In the genomic region with DNA sequence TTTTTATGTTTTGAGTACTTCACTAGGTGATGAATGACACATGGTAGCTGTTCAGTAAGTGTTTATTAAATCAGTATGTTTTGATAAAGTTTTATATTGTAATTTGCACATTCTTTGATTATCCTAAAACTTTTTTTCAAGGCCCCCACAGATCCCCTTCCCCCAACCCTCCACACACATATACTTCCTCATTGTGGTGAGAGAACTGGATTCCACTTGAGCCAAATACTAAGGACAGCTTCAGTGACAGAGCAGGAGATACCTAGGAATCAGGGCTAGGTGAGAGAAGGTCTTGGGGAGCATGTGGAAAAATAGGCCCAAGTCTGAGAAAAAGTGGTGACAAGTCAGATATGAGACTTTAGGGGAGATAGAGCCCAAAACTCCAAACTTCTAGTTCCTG, we compare ENCODE assay signal across 23 cellular contexts.
DNase-seq lines count a peak whose midpoint lies in the region; ATAC-seq and TF ChIP-seq lines count a peak whose summit lies in the region.
"Had no signal": no experiment of that assay in that cellular context is flagged by ENCODE, and none has a peak within 500 bp of the region (broad histone marks: within the 10 kb centered on the region; RNA-seq: fewer than 3 reads in every experiment).

No MANE protein-coding gene starts in this region.

- CTCF ChIA-PET in activated CD4-positive, alpha-beta memory T cell treated with anti-CD3 and anti-CD28 coated beads for 36 hours (lab: Charles Lee), result no interaction called here

- POLR2A ChIA-PET in activated CD4-positive, alpha-beta memory T cell treated with anti-CD3 and anti-CD28 coated beads for 36 hours (lab: Charles Lee), result no interaction called here

- H3K27ac ChIP-seq in VCaP, result peak overlapping the region; percentile 54; the same call in 1 of the 2 replicates
- H3K27ac ChIP-seq in mesodermal cell (ENCODE audit: low read depth, low read length, severe bottlenecking), result peak overlapping the region; percentile 72
- H3K27ac ChIP-seq in right atrium auricular region, result no peak overlapping the region
- H3K27ac ChIP-seq: KMS-11 had no signal

- H3K36me3 Mint-ChIP-seq in activated CD4-positive, alpha-beta memory T cell treated with anti-CD3 and anti-CD28 coated beads for 36 hours, result peaks cover 43% of the 10 kb centered on the region

- no peaks in the 10 kb centered on the region for H3K9me3 Mint-ChIP-seq in activated CD4-positive, alpha-beta memory T cell treated with anti-CD3 and anti-CD28 coated beads for 36 hours
- H3K9me3 Mint-ChIP-seq: type B pancreatic cell had no signal

- no peak overlapping the region for H3K27ac Mint-ChIP-seq in activated CD4-positive, alpha-beta memory T cell treated with anti-CD3 and anti-CD28 coated beads for 36 hours

- ATAC-seq in GM21360 (IDR thresholded peaks at IDR 0.05; ENCODE audit: unreplicated experiment), result no peak
- ATAC-seq: activated T-cell treated with anti-CD3 and anti-CD28 coated beads, Interleukin-2, amount 50 U/mL, for 4 hours had no signal

- no peak for TF ChIP-seq CTCF in VCaP (conservative IDR thresholded peaks at IDR 0.05)
- TF ChIP-seq CTCF in right atrium auricular region (IDR thresholded peaks at IDR 0.05), result no peak

- H3K9me3 ChIP-seq in mesodermal cell (ENCODE audit: control insufficient read depth, low read length) (no peaks in the 10 kb centered on the region), right atrium auricular region (no peaks in the 10 kb centered on the region)

- H3K4me1 ChIP-seq in mesodermal cell (ENCODE audit: control insufficient read depth, insufficient read depth, low read length, poor library complexity, severe bottlenecking) (peaks cover 11% of the 10 kb centered on the region), right atrium auricular region (no peaks in the 10 kb centered on the region)

- no peaks in the 10 kb centered on the region for H3K27me3 ChIP-seq in right atrium auricular region

- no peaks in the 10 kb centered on the region for H3K36me3 ChIP-seq in mesodermal cell (ENCODE audit: control insufficient read depth, insufficient read depth, low read length)
- peaks cover 24% of the 10 kb centered on the region for H3K36me3 ChIP-seq in right atrium auricular region

- peaks cover 2% of the 10 kb centered on the region for H3K4me1 Mint-ChIP-seq in activated CD4-positive, alpha-beta memory T cell treated with anti-CD3 and anti-CD28 coated beads for 36 hours (ENCODE audit: low read depth)
- H3K4me1 Mint-ChIP-seq: CD4-positive, alpha-beta memory T cell had no signal

- H3K4me3 Mint-ChIP-seq in activated CD4-positive, alpha-beta memory T cell treated with anti-CD3 and anti-CD28 coated beads for 36 hours, result no peak overlapping the region
- H3K4me3 Mint-ChIP-seq: activated T-cell treated with anti-CD3 and anti-CD28 coated beads, Interleukin-2, amount 50 U/mL, for 4 hours; CD4-positive, alpha-beta memory T cell; type B pancreatic cell had no signal

- no peaks in the 10 kb centered on the region for H3K27me3 Mint-ChIP-seq in activated CD4-positive, alpha-beta memory T cell treated with anti-CD3 and anti-CD28 coated beads for 36 hours
- H3K27me3 Mint-ChIP-seq: CD4-positive, alpha-beta memory T cell; type B pancreatic cell had no signal

- peak; percentile 23 for DNase-seq in NOMO-1 treated with DMSO at 0.1 percent for 48 hours (lab: John Stamatoyannopoulos, UW; ENCODE audit: unreplicated experiment)
- DNase-seq in NOMO-1 treated with dmso at 0.1 percent for 144 hours (lab: John Stamatoyannopoulos, UW; ENCODE audit: unreplicated experiment), result no peak
- peak; percentile 35 to 46 for DNase-seq in Kasumi-1 (lab: John Stamatoyannopoulos, UW)
- DNase-seq in right atrium auricular region (ENCODE audit: low spot score), result no peak
- DNase-seq in activated CD4-positive, alpha-beta memory T cell treated with anti-CD3 and anti-CD28 coated beads for 36 hours, result no peak
- DNase-seq: 8988T; activated CD8-positive, alpha-beta memory T cell treated with anti-CD3 and anti-CD28 coated beads for 24 hours; activated naive CD4-positive, alpha-beta T cell treated with anti-CD3 and anti-CD28 coated beads, Interleukin-2, amount 50 U/mL, for 16 hours; activated T-cell treated with anti-CD3 and anti-CD28 coated beads, Interleukin-2, amount 50 U/mL, for 4 hours; aorta; CD4-positive, alpha-beta memory T cell; kidney glomerular epithelial cell; NCI-H1048; NCI-H187 treated with DMSO at 0.1 percent for 48 hours; nucleus accumbens; small intestine; stimulated activated CD4-positive, alpha-beta T cell treated with anti-CD3 and anti-CD28 coated beads, Interleukin-1b, Interleukin-23, amount 100 ng/mL, for 48 hours; T1000 had no signal

- no peak overlapping the region for H3K4me3 ChIP-seq in mesodermal cell (ENCODE audit: extremely low read depth, insufficient read depth, low read length, poor library complexity, severe bottlenecking)
- no peak overlapping the region for H3K4me3 ChIP-seq in right atrium auricular region

- intact Hi-C loops in activated CD4-positive, alpha-beta memory T cell treated with anti-CD3 and anti-CD28 coated beads for 36 hours (cut with micrococcal nuclease), result no loop called here

Comparison
In these comparisons a context has a peak if more than half of its experiments do, and no peak if none do; other contexts are left out.
1. DNase-seq: peak in NOMO-1 treated with DMSO at 0.1 percent for 48 hours (single experiment) and Kasumi-1 (2 of 2); none in NOMO-1 treated with dmso at 0.1 percent for 144 hours (single experiment), right atrium auricular region (single experiment) and activated CD4-positive, alpha-beta memory T cell treated with anti-CD3 and anti-CD28 coated beads for 36 hours (single experiment).
2. H3K27ac ChIP-seq: peak in VCaP (single experiment) and mesodermal cell (single experiment); none in right atrium auricular region (0 of 2).